Comparison of ENCODE assay signal across 15 cellular contexts in genomic region chr17:83174859-83175550, GRCh38.
DNase-seq lines count a peak whose midpoint lies in the region; ATAC-seq, FAIRE-seq and TF ChIP-seq lines count a peak whose summit lies in the region.
"Had no signal": no experiment of that assay in that cellular context is flagged by ENCODE, and none has a peak within 500 bp of the region (broad histone marks: within the 10 kb centered on the region; RNA-seq: fewer than 3 reads in every experiment).

No MANE protein-coding gene starts in this region.

- H3K27me3 ChIP-seq in OCI-LY1 (ENCODE audit: insufficient read depth, low read length): no peaks in the 10 kb centered on the region

- no peak overlapping the region for H3K27ac ChIP-seq in A549
- H3K27ac ChIP-seq in OCI-LY1 (ENCODE audit: low read depth, low read length, poor library complexity, severe bottlenecking): no peak overlapping the region
- H3K27ac ChIP-seq: esophagus squamous epithelium, sigmoid colon had no signal

- no peaks in the 10 kb centered on the region for H4K20me1 ChIP-seq in OCI-LY1 (ENCODE audit: insufficient read depth, low read length)

- TF ChIP-seq CTCF in A549 (IDR thresholded peaks at IDR 0.05): 0 out of 3 replicates have a peak, but pooled peaks have one; percentile 8
- no peak for TF ChIP-seq CTCF in GM12865 (IDR thresholded peaks at IDR 0.05; ENCODE audit: insufficient read depth, low read depth, low read length, missing control alignments)
- TF ChIP-seq CTCF in OCI-LY1 (IDR thresholded peaks at IDR 0.05; ENCODE audit: low read length): peak; percentile 34; the same call in 1 of the 2 replicates

- H3K4me2 ChIP-seq in A549: no peak overlapping the region
- no peak overlapping the region for H3K4me2 ChIP-seq in OCI-LY1 (ENCODE audit: low read length)

- POLR2A ChIA-PET in A549 (lab: Yijun Ruan, JAX): no interaction called here

- H3K9ac ChIP-seq in OCI-LY1 (ENCODE audit: low read length): no peak overlapping the region

- ATAC-seq in A549 (peak; percentile 25 to 43; a peak in 4 of 6 replicates), HG03439 (IDR thresholded peaks at IDR 0.05; ENCODE audit: unreplicated experiment) (no peak), HG03469 (IDR thresholded peaks at IDR 0.05; ENCODE audit: unreplicated experiment) (no peak)
- ATAC-seq: activated T-helper 17 cell treated with anti-CD3 and anti-CD28 coated beads, Interleukin-2, amount 50 U/mL, for 72 hours had no signal

- no peak for TF ChIP-seq POLR2A in A549 (IDR thresholded peaks at IDR 0.05; ENCODE audit: low read length)

- no peaks in the 10 kb centered on the region for H3F3A ChIP-seq in OCI-LY1 (ENCODE audit: insufficient read depth, low read length)

- H3K9me2 ChIP-seq in OCI-LY1 (ENCODE audit: low read depth, low read length): no peaks in the 10 kb centered on the region

- TF ChIP-seq EP300 in A549 (IDR thresholded peaks at IDR 0.05): no peak

- no peak overlapping the region for H2AFZ ChIP-seq in OCI-LY1 (ENCODE audit: low read length)

- DNase-seq in A549 (ENCODE audit: low read depth in 1 of 2, low spot score in 1 of 2): no peak
- peak; percentile 54 for DNase-seq in GM12865 (ENCODE audit: low read depth)
- peak; percentile 69 for DNase-seq in germinal center (ENCODE audit: low spot score)
- DNase-seq in NCI-H187 (lab: John Stamatoyannopoulos, UW): no peak
- DNase-seq in NCI-H2029 treated with DMSO at 0.1 percent for 48 hours (lab: John Stamatoyannopoulos, UW): no peak
- DNase-seq: COR-L47, esophagus squamous epithelium, NCI-H2107, trophoblast cell had no signal

- no peak; a peak in 1 of 5 replicates for TF ChIP-seq RAD21 in A549 (conservative IDR thresholded peaks at IDR 0.05 in 1 of 2, IDR thresholded peaks at IDR 0.05 in 1 of 2)

- FAIRE-seq in A549 (lab: Jason Lieb, UNC): no peak
- FAIRE-seq: bronchial epithelial cell had no signal

- WGBS in A549 (ENCODE audit: missing lambda C conversion rate): 71% methylated on average over 16 of the region's 16 CpGs

- no peaks in the 10 kb centered on the region for H3K79me2 ChIP-seq in OCI-LY1 (ENCODE audit: insufficient read depth, low read length)

- H3K4me1 ChIP-seq in A549 (0 out of 3 replicates have a peak, but pooled peaks cover 5% of the 10 kb centered on the region), OCI-LY1 (ENCODE audit: insufficient read depth, low read length, severe bottlenecking) (no peaks in the 10 kb centered on the region)
- H3K4me1 ChIP-seq: esophagus squamous epithelium, sigmoid colon had no signal

- H3K36me3 ChIP-seq in OCI-LY1 (ENCODE audit: insufficient read depth, low read length): no peaks in the 10 kb centered on the region; the same call in 1 of the 2 replicates
- H3K36me3 ChIP-seq: esophagus squamous epithelium, sigmoid colon had no signal

- H3K9me3 ChIP-seq in A549: no peaks in the 10 kb centered on the region
- no peaks in the 10 kb centered on the region for H3K9me3 ChIP-seq in OCI-LY1 (ENCODE audit: low read length)
- H3K9me3 ChIP-seq: esophagus squamous epithelium, sigmoid colon had no signal

- H3K4me3 ChIP-seq in A549 (no peak overlapping the region), GM12865 (ENCODE audit: low read depth, low read length) (peak overlapping the region; percentile 15), OCI-LY1 (ENCODE audit: low read depth, low read length, poor library complexity, severe bottlenecking) (no peak overlapping the region)
- H3K4me3 ChIP-seq: esophagus squamous epithelium, sigmoid colon had no signal

- CTCF ChIA-PET in A549 (lab: Yijun Ruan, JAX): no interaction called here

TF ChIP-seq in A549, 52 proteins besides CTCF, POLR2A, EP300 and RAD21:
- no peak for TF ChIP-seq PHF8 (IDR thresholded peaks at IDR 0.05; ENCODE audit: borderline replicate concordance, low read depth)
- TF ChIP-seq BHLHE40 (IDR thresholded peaks at IDR 0.05; ENCODE audit: low read depth, low read length): no peak
- TF ChIP-seq CBX8 (IDR thresholded peaks at IDR 0.05): no peak
- no peak for TF ChIP-seq RFX5 (IDR thresholded peaks at IDR 0.05)
- no peak for TF ChIP-seq CHD4 (IDR thresholded peaks at IDR 0.05; ENCODE audit: borderline replicate concordance)
- no peak for TF ChIP-seq HEYL (CRISPR knock-in tag; IDR thresholded peaks at IDR 0.05)
- no peak for TF ChIP-seq E2F6 (IDR thresholded peaks at IDR 0.05; ENCODE audit: borderline replicate concordance, low read depth)
- no peak for TF ChIP-seq HDAC2 (IDR thresholded peaks at IDR 0.05)
- TF ChIP-seq GATA3 (IDR thresholded peaks at IDR 0.05; ENCODE audit: borderline replicate concordance): no peak
- TF ChIP-seq TP53 (CRISPR knock-in tag; IDR thresholded peaks at IDR 0.05): no peak
- no peak for TF ChIP-seq NPAS2 (CRISPR knock-in tag; IDR thresholded peaks at IDR 0.05; ENCODE audit: borderline replicate concordance)
- no peak for TF ChIP-seq CBX2 (IDR thresholded peaks at IDR 0.05; ENCODE audit: borderline replicate concordance, low read depth)
- TF ChIP-seq HOXB5 (CRISPR knock-in tag; IDR thresholded peaks at IDR 0.05): no peak
- no peak for TF ChIP-seq KDM1A (IDR thresholded peaks at IDR 0.05; ENCODE audit: low read depth)
- no peak for TF ChIP-seq REST (IDR thresholded peaks at IDR 0.05)
- TF ChIP-seq HES2 (IDR thresholded peaks at IDR 0.05): no peak
- no peak for TF ChIP-seq MAZ (IDR thresholded peaks at IDR 0.05; ENCODE audit: borderline replicate concordance, low read depth, low read length)
- no peak for TF ChIP-seq SREBF2 (IDR thresholded peaks at IDR 0.05)
- TF ChIP-seq ESRRA (IDR thresholded peaks at IDR 0.05; ENCODE audit: borderline replicate concordance, low read length): no peak
- TF ChIP-seq TFCP2L1 (CRISPR knock-in tag; IDR thresholded peaks at IDR 0.05): no peak
TF ChIP-seq in A549: peak in this region for 0.

Comparison
In these comparisons a context has a peak if more than half of its experiments do, and no peak if none do; other contexts are left out.
1. ATAC-seq: peak in A549 (2 of 2); none in HG03439 (single experiment) and HG03469 (single experiment).
2. DNase-seq: peak in GM12865 (single experiment) and germinal center (single experiment); none in A549 (0 of 2), NCI-H187 (0 of 2) and NCI-H2029 treated with DMSO at 0.1 percent for 48 hours (single experiment).